Comparison of ENCODE assay signal across 16 cellular contexts in the genomic region with DNA sequence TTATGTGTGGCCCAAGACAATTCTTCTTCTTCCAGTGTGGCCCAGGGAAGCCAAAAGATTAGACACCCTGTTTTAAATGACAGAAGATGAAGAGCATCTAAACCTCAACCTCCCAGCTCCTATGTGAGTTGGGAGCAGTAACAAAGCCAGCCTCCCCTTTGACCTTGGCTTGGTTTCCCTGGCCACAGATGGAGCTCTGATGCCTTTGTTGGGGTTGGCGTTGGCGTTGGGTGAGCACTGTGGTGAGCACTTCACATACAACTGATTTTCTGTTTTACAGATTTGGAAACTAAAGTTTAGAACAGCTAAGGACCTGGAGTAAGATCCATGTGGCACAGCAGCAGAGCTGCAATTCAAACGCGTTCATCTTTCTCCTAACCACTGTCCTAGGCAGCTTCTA. TPM values are rescaled to one million over a fixed set of nuclear protein-coding genes. Genes with fewer than 3 reads are reported as not detected.
DNase-seq lines count a peak whose midpoint lies in the region; ATAC-seq and TF ChIP-seq lines count a peak whose summit lies in the region.
"Had no signal": no experiment of that assay in that cellular context is flagged by ENCODE, and none has a peak within 500 bp of the region (broad histone marks: within the 10 kb centered on the region; RNA-seq: fewer than 3 reads in every experiment).

No MANE protein-coding gene starts in this region.

- no peak for TF ChIP-seq CTCF in OCI-LY7 (conservative IDR thresholded peaks at IDR 0.05; ENCODE audit: low read length)
- no peak for TF ChIP-seq CTCF in dorsolateral prefrontal cortex (IDR thresholded peaks at IDR 0.05 in 54 of 56, conservative IDR thresholded peaks at IDR 0.05 in 2 of 56; ENCODE audit: low read depth in 1 of 56, partially characterized antibody in 56 of 56)
- no peak for TF ChIP-seq CTCF in osteoblast (IDR thresholded peaks at IDR 0.05; ENCODE audit: extremely low read depth, low read depth, low read length)
- TF ChIP-seq CTCF in tibial artery (IDR thresholded peaks at IDR 0.05): no peak

- H3K9me3 ChIP-seq in OCI-LY7 (ENCODE audit: low read length) (no peaks in the 10 kb centered on the region), osteoblast (ENCODE audit: low read depth, low read length) (no peaks in the 10 kb centered on the region), tibial artery (no peaks in the 10 kb centered on the region)

- H4K20me1 ChIP-seq in OCI-LY7 (ENCODE audit: insufficient read depth, low read length) (no peaks in the 10 kb centered on the region), osteoblast (ENCODE audit: insufficient read depth, low read length) (no peaks in the 10 kb centered on the region)

- H3K4me2 ChIP-seq in OCI-LY7 (ENCODE audit: low read length) (peak overlapping the region; percentile 18; the same call in 1 of the 2 replicates), osteoblast (ENCODE audit: insufficient read depth, low read length) (peak overlapping the region; percentile 78)

- ATAC-seq in GM18867 (IDR thresholded peaks at IDR 0.05; ENCODE audit: unreplicated experiment): no peak
- ATAC-seq: PC-3 had no signal

- H3K36me3 ChIP-seq in OCI-LY7 (ENCODE audit: insufficient read depth, low read length) (no peaks in the 10 kb centered on the region), osteoblast (ENCODE audit: insufficient read depth, low read length) (peaks cover 17% of the 10 kb centered on the region), tibial artery (no peaks in the 10 kb centered on the region)

- no peaks in the 10 kb centered on the region for H3K27me3 ChIP-seq in dorsolateral prefrontal cortex
- H3K27me3 ChIP-seq in osteoblast (ENCODE audit: insufficient read depth, low read length): no peaks in the 10 kb centered on the region
- no peaks in the 10 kb centered on the region for H3K27me3 ChIP-seq in tibial artery

- H3K4me1 ChIP-seq in OCI-LY7 (ENCODE audit: insufficient read depth, low read length, poor library complexity, severe bottlenecking) (peaks cover 61% of the 10 kb centered on the region), osteoblast (ENCODE audit: insufficient read depth, low read length) (peaks cover 61% of the 10 kb centered on the region), tibial artery (peaks cover 0 to 94% (median 63%) of the 10 kb centered on the region in 4 donors)

- H3K27ac ChIP-seq in OCI-LY7 (ENCODE audit: low read depth, low read length, poor library complexity, severe bottlenecking): peak overlapping the region; percentile 65
- peak overlapping the region in 50 of 59 donors; percentile 3 to 98 (median 72) for H3K27ac ChIP-seq in dorsolateral prefrontal cortex
- peak overlapping the region; percentile 81 for H3K27ac ChIP-seq in osteoblast (ENCODE audit: low read depth, low read length)
- peak overlapping the region; percentile 69 to 72 for H3K27ac ChIP-seq in tibial artery

- intact Hi-C loops in OCI-LY7 (cut with micrococcal nuclease; ENCODE audit: unreplicated experiment): loop anchor here (5.0 kb wide), 1 partner anchor 493 kb away; no protein-coding TSS in a partner anchor
- intact Hi-C loops in dorsolateral prefrontal cortex (cut with DNase I): loop anchor here in 1 of 2 donors (5.0 kb wide), 1 partner anchor 68 kb away; no protein-coding TSS in a partner anchor
- intact Hi-C loops in tibial artery (cut with DNase I; ENCODE audit: low total_unique reads): no loop called here

- DNase-seq in OCI-LY7 (ENCODE audit: low spot score): no peak
- no peak for DNase-seq in dorsolateral prefrontal cortex
- no peak for DNase-seq in osteoblast (ENCODE audit: insufficient read length, low spot score, missing footprints)
- DNase-seq in tibial artery: peak in 1 of 2 donors; percentile 79
- no peak for DNase-seq in retina
- no peak for DNase-seq in activated T-cell treated with anti-CD3 and anti-CD28 coated beads, Interleukin-2, amount 50 U/mL, for 48 hours
- DNase-seq: COR-L47, DMS153, H9, KG1, NCI-H1436, NCI-H2029, NCI-H774, PC-3 had no signal

- H3K79me2 ChIP-seq in OCI-LY7 (ENCODE audit: insufficient read depth, low read depth, low read length): no peaks in the 10 kb centered on the region
- peaks cover 1% of the 10 kb centered on the region for H3K79me2 ChIP-seq in osteoblast (ENCODE audit: insufficient read depth, low read length)

- CTCF ChIA-PET in OCI-LY7 (lab: Charles Lee; ENCODE audit: unreplicated experiment): interaction anchor here (1.1 to 2.8 kb wide), 3 partner anchors 37 to 52 kb away, joined by 3 to 8 read pairs (median 4); no protein-coding TSS in a partner anchor

- H3K4me3 ChIP-seq in OCI-LY7 (ENCODE audit: low read depth, low read length, poor library complexity, severe bottlenecking) (no peak overlapping the region), dorsolateral prefrontal cortex (no peak overlapping the region), osteoblast (ENCODE audit: insufficient read depth, low read length) (no peak overlapping the region), tibial artery (no peak overlapping the region)

- BruUV-seq in OCI-LY7 (replicated peaks; lab: Mats Ljungman, UMichigan): no TSS peak

- H2AFZ ChIP-seq in OCI-LY7 (ENCODE audit: low read length): peak overlapping the region; percentile 83; the same call in 1 of the 2 replicates
- H2AFZ ChIP-seq in osteoblast (ENCODE audit: low read length): peak overlapping the region; percentile 30

- POLR2A ChIA-PET in OCI-LY7 (lab: Charles Lee): interaction anchor here (0.7 to 5.3 kb wide), 7 partner anchors 11 to 523 kb away, joined by 3 to 39 read pairs (median 5); no protein-coding TSS in a partner anchor

- no peaks in the 10 kb centered on the region for H3K9me2 ChIP-seq in OCI-LY7 (ENCODE audit: insufficient read depth, low read length)

RNA-seq across cellular contexts. Expression of a gene that starts 22.1 kb away (rescaled TPM):
- total RNA-seq in OCI-LY7 (2014; rRNA removed; shearing (Covaris generic)): 0.09 TPM in 1 of 2 replicates, not detected in the other
- total RNA-seq in OCI-LY7 (2022): 0.41 and 1.1 TPM in 2 replicates
- total RNA-seq in dorsolateral prefrontal cortex: 100 to 1,000 TPM in 95 of 120 experiments, 10 to 100 TPM in 25; 43.8 to 450 (median 152) TPM
- total RNA-seq in osteoblast: 29.0 and 46.9 TPM in 2 replicates
- total RNA-seq: NCI-H460, PC-3 had no signal

Comparison
In these comparisons a context has a peak if more than half of its experiments do, and no peak if none do; other contexts are left out.
1. RNA of a gene that starts 22.1 kb away (total RNA-seq): 43.8 to 450 TPM in dorsolateral prefrontal cortex and 29.0 to 46.9 TPM in osteoblast; 0.09 to 1.1 TPM in OCI-LY7; every median in the first group is over 10 times any median in the second.
2. Peak in every context shown above with its lines, with median percentiles within 50 percentile points of each other: H3K27ac ChIP-seq.